In genomic region chr1:159171688-159172501, GRCh38 we compare ENCODE assay signal across 9 cellular contexts. TPM values are rescaled to one million over a fixed set of nuclear protein-coding genes. Genes with fewer than 3 reads are reported as not detected.
DNase-seq lines count a peak whose midpoint lies in the region; ATAC-seq and TF ChIP-seq lines count a peak whose summit lies in the region.
"Had no signal": no experiment of that assay in that cellular context is flagged by ENCODE, and none has a peak within 500 bp of the region (broad histone marks: within the 10 kb centered on the region; RNA-seq: fewer than 3 reads in every experiment).

No MANE protein-coding gene starts in this region.

- ATAC-seq in upper lobe of left lung (ENCODE audit: low FRiP score in 2 of 2) (peak in 1 of 2 donors; percentile 63), body of pancreas (no peak)
- ATAC-seq: activated CD4-positive, alpha-beta T cell treated with anti-CD3 and anti-CD28 coated beads for 36 hours had no signal

- no peak for TF ChIP-seq EP300 in upper lobe of left lung (IDR thresholded peaks at IDR 0.05)

- peak overlapping the region; percentile 61 for H3K4me3 Mint-ChIP-seq in mesothelial cell of epicardium
- H3K4me3 Mint-ChIP-seq: activated CD4-positive, alpha-beta T cell treated with anti-CD3 and anti-CD28 coated beads for 36 hours had no signal

- peaks cover 10% of the 10 kb centered on the region for H3K4me1 Mint-ChIP-seq in mesothelial cell of epicardium

- H3K27ac ChIP-seq in coronary artery (peak overlapping the region in 1 of 2 donors; percentile 3), upper lobe of left lung (no peak overlapping the region), body of pancreas (no peak overlapping the region), Karpas-422 (ENCODE audit: low read length) (no peak overlapping the region)

- intact Hi-C loops in body of pancreas (cut with DNase I), result no loop called here

- H3K4me2 ChIP-seq in Karpas-422 (ENCODE audit: low read depth, low read length, poor library complexity, severe bottlenecking), result no peak overlapping the region

- H3K4me1 ChIP-seq in upper lobe of left lung, result peaks cover 14 to 21% (median 16%) of the 10 kb centered on the region in 4 donors
- peaks cover 16% of the 10 kb centered on the region for H3K4me1 ChIP-seq in body of pancreas
- no peaks in the 10 kb centered on the region for H3K4me1 ChIP-seq in Karpas-422 (ENCODE audit: low read length)

- H4K20me1 ChIP-seq in Karpas-422 (ENCODE audit: insufficient read depth, low read depth, low read length), result no peaks in the 10 kb centered on the region; the same call in 1 of the 2 replicates

- H3K9me2 ChIP-seq in Karpas-422 (replicated peaks; ENCODE audit: insufficient read depth, low read length), result no peaks in the 10 kb centered on the region

- peak; percentile 31 to 62 for DNase-seq in NCI-H524 (lab: John Stamatoyannopoulos, UW)
- no peak for DNase-seq in NCI-H524 treated with DMSO at 0.1 percent for 48 hours (lab: John Stamatoyannopoulos, UW)
- DNase-seq in coronary artery (ENCODE audit: low spot score), result no peak
- DNase-seq in mesothelial cell of epicardium (ENCODE audit: low spot score in 2 of 2, unreplicated experiment in 2 of 2), result no peak
- DNase-seq in upper lobe of left lung, result peak in 1 of 2 donors; percentile 85
- DNase-seq in body of pancreas, result no peak
- DNase-seq in Karpas-422, result no peak
- no peak for DNase-seq in NCI-H2081 (lab: John Stamatoyannopoulos, UW)
- DNase-seq: activated CD4-positive, alpha-beta T cell treated with anti-CD3 and anti-CD28 coated beads for 36 hours had no signal

- no peak overlapping the region for H3K9ac ChIP-seq in Karpas-422 (ENCODE audit: low read length)

- no peaks in the 10 kb centered on the region for H3K36me3 ChIP-seq in upper lobe of left lung
- H3K36me3 ChIP-seq in body of pancreas (replicated peaks in 1 of 2; ENCODE audit: insufficient read depth in 1 of 2, low read depth in 2 of 2), result no peaks in the 10 kb centered on the region
- H3K36me3 ChIP-seq in Karpas-422 (ENCODE audit: insufficient read depth, low read length), result no peaks in the 10 kb centered on the region

- no peaks in the 10 kb centered on the region for H3K9me3 ChIP-seq in upper lobe of left lung
- H3K9me3 ChIP-seq in body of pancreas, result no peaks in the 10 kb centered on the region
- H3K9me3 ChIP-seq in Karpas-422 (ENCODE audit: low read length), result no peaks in the 10 kb centered on the region

- H3K4me3 ChIP-seq in coronary artery (peak overlapping the region; percentile 56), upper lobe of left lung (peak overlapping the region in 3 of 4 donors; percentile 13 to 29 (median 24)), body of pancreas (no peak overlapping the region), Karpas-422 (ENCODE audit: low read length) (no peak overlapping the region)

- no peaks in the 10 kb centered on the region for H3K79me2 ChIP-seq in Karpas-422 (ENCODE audit: low read length)

- H3K27me3 ChIP-seq in upper lobe of left lung, result peaks cover 0 to 25% (median 18%) of the 10 kb centered on the region in 4 donors
- H3K27me3 ChIP-seq in body of pancreas, result peaks cover 0 to 6% of the 10 kb centered on the region in 2 donors
- H3K27me3 ChIP-seq in Karpas-422 (ENCODE audit: low read length), result no peaks in the 10 kb centered on the region

- H2AFZ ChIP-seq in Karpas-422 (ENCODE audit: low read length), result no peak overlapping the region

- peaks cover 80% of the 10 kb centered on the region for H3K27me3 Mint-ChIP-seq in mesothelial cell of epicardium (ENCODE audit: low read depth)

- WGBS in upper lobe of left lung, 2 donors, result 1 to 8% methylated on average over 8 to 44 of the region's 49 CpGs
- 0 to 5% methylated on average over 19 to 47 of the region's 49 CpGs for WGBS in body of pancreas, 2 donors

- TF ChIP-seq CTCF in coronary artery (IDR thresholded peaks at IDR 0.05) (no peak), mesothelial cell of epicardium (IDR thresholded peaks at IDR 0.05; ENCODE audit: unreplicated experiment) (no peak), upper lobe of left lung (IDR thresholded peaks at IDR 0.05) (no peak), body of pancreas (IDR thresholded peaks at IDR 0.05) (no peak)

- no peaks in the 10 kb centered on the region for H3K36me3 Mint-ChIP-seq in mesothelial cell of epicardium

- H3K27ac Mint-ChIP-seq in mesothelial cell of epicardium, result no peak overlapping the region
- H3K27ac Mint-ChIP-seq: activated CD4-positive, alpha-beta T cell treated with anti-CD3 and anti-CD28 coated beads for 36 hours had no signal

- TF ChIP-seq POLR2A in upper lobe of left lung (IDR thresholded peaks at IDR 0.05) (no peak), body of pancreas (IDR thresholded peaks at IDR 0.05) (no peak)

- H3K9me3 Mint-ChIP-seq in mesothelial cell of epicardium, result no peaks in the 10 kb centered on the region

RNA-seq across cellular contexts. Expression of gene CADM3, which starts 0.5 kb away (rescaled TPM):
- 2.9 to 3.2 TPM (median 3.1 TPM) in 3 replicates for total RNA-seq in mesothelial cell of epicardium
- total RNA-seq in upper lobe of left lung, result 10 to 100 TPM in 1 of 6 donors, 1 to 10 TPM in 4, under 1 TPM in 1; 0.98 to 16.0 (median 2.0) TPM
- 1 to 10 TPM in 1 of 2 donors, under 1 TPM in 1; 0.26 to 1.6 TPM for total RNA-seq in body of pancreas
- total RNA-seq in Karpas-422 (2014; rRNA removed; shearing (Covaris generic); ENCODE audit: low replicate concordance), result not detected in 2 replicates
- total RNA-seq: activated CD4-positive, alpha-beta T cell treated with anti-CD3 and anti-CD28 coated beads for 36 hours had no signal

RNA-seq across cellular contexts. Expression of gene ACKR1, which starts 32.8 kb away (rescaled TPM):
- 0.34 to 0.53 TPM (median 0.38 TPM) in 3 replicates for total RNA-seq in mesothelial cell of epicardium
- 100 to 1,000 TPM in 1 of 6 donors, 10 to 100 TPM in 4, 1 to 10 TPM in 1; 2.1 to 133 (median 38.4) TPM for total RNA-seq in upper lobe of left lung
- total RNA-seq in body of pancreas, result 10 to 100 TPM; 17.5 to 23.6 TPM
- not detected in 2 replicates for total RNA-seq in Karpas-422 (2014; rRNA removed; shearing (Covaris generic); ENCODE audit: low replicate concordance)
- total RNA-seq: activated CD4-positive, alpha-beta T cell treated with anti-CD3 and anti-CD28 coated beads for 36 hours had no signal

Comparison
In these comparisons a context has a peak if more than half of its experiments do, and no peak if none do; other contexts are left out.
1. DNase-seq: peak in NCI-H524 (2 of 2); none in NCI-H524 treated with DMSO at 0.1 percent for 48 hours (single experiment), coronary artery (single experiment), mesothelial cell of epicardium (0 of 2), body of pancreas (0 of 4), Karpas-422 (single experiment) and NCI-H2081 (0 of 2).
2. H3K4me3 ChIP-seq: peak in coronary artery (single experiment) and upper lobe of left lung (3 of 4); none in body of pancreas (0 of 2) and Karpas-422 (single experiment).